ENCODE assay signal across 8 cellular contexts in genomic region chr13:73754727-73755292, GRCh38.
DNase-seq lines count a peak whose midpoint lies in the region; ATAC-seq, FAIRE-seq and TF ChIP-seq lines count a peak whose summit lies in the region.

No MANE protein-coding gene starts in this region.

- no peaks in the 10 kb centered on the region for H3K9me1 ChIP-seq in K562 (ENCODE audit: control insufficient read depth, insufficient read depth, low read length)

- H3K4me1 ChIP-seq in K562 (replicated peaks in 1 of 2; ENCODE audit: control insufficient read depth in 2 of 2, insufficient read depth in 2 of 2, low read length in 2 of 2) (no peaks in the 10 kb centered on the region), suprapubic skin (no peaks in the 10 kb centered on the region)

- TF ChIP-seq POLR2A in K562 (conservative IDR thresholded peaks at IDR 0.05) (no peak), suprapubic skin (IDR thresholded peaks at IDR 0.05) (no peak)

- no peaks in the 10 kb centered on the region for H3K79me2 ChIP-seq in K562 (ENCODE audit: control insufficient read depth, insufficient read depth, low read length)

- FAIRE-seq in K562 (lab: Jason Lieb, UNC): peak; percentile 6

- no peak overlapping the region for H3K4me3 ChIP-seq in K562
- H3K4me3 ChIP-seq in suprapubic skin: no peak overlapping the region

- CTCF ChIA-PET in K562 (lab: Yijun Ruan, JAX; ENCODE audit: low intra/inter-chr PET ratio): interaction anchor here (0.5 to 1.2 kb wide), 2 partner anchors 13 to 1465 kb away, joined by 3 to 4 read pairs; no protein-coding TSS in a partner anchor

- ATAC-seq in GM19023 (IDR thresholded peaks at IDR 0.05; ENCODE audit: unreplicated experiment): peak; percentile 60
- peak; percentile 64 for ATAC-seq in HG03460 (IDR thresholded peaks at IDR 0.05; ENCODE audit: unreplicated experiment)
- peak; percentile 74 for ATAC-seq in K562

- H3K4me2 ChIP-seq in K562 (ENCODE audit: insufficient read depth, low read length): no peak overlapping the region

- no peaks in the 10 kb centered on the region for H3K27me3 ChIP-seq in K562 (ENCODE audit: control insufficient read depth in 2 of 2, insufficient read depth in 2 of 2, low read length in 2 of 2)
- H3K27me3 ChIP-seq in suprapubic skin: no peaks in the 10 kb centered on the region

- no peaks in the 10 kb centered on the region for H3K36me3 ChIP-seq in K562 (ENCODE audit: control insufficient read depth, insufficient read depth, low read length)
- H3K36me3 ChIP-seq in suprapubic skin: no peaks in the 10 kb centered on the region

- intact Hi-C loops in K562 (cut with micrococcal nuclease): loop anchor here (1.0 kb wide), 2 partner anchors 1464 to 1503 kb away; no protein-coding TSS in a partner anchor

- H2AFZ ChIP-seq in K562 (ENCODE audit: low read depth, low read length): no peak overlapping the region

- BruUV-seq in K562 (replicated peaks; lab: Mats Ljungman, UMichigan): no TSS peak

- no peak overlapping the region for H3K27ac ChIP-seq in K562 (ENCODE audit: extremely low read depth, low read depth, low read length)
- no peak overlapping the region for H3K27ac ChIP-seq in suprapubic skin

- no peaks in the 10 kb centered on the region for H3K9me3 ChIP-seq in K562 (replicated peaks; ENCODE audit: control insufficient read depth, insufficient read depth, low read depth, low read length)
- H3K9me3 ChIP-seq in suprapubic skin: no peaks in the 10 kb centered on the region

- TF ChIP-seq EP300 in K562 (IDR thresholded peaks at IDR 0.05; ENCODE audit: low read length) (no peak), suprapubic skin (IDR thresholded peaks at IDR 0.05) (no peak)

- peak; percentile 39 to 64 for TF ChIP-seq RAD21 in K562 (CRISPR knock-in tag; conservative IDR thresholded peaks at IDR 0.05 in 1 of 2, IDR thresholded peaks at IDR 0.05 in 1 of 2)

- peak; percentile 22 for DNase-seq in DMS114 treated with DMSO at 0.1 percent for 48 hours (lab: John Stamatoyannopoulos, UW; ENCODE audit: unreplicated experiment)
- DNase-seq in NCI-H69 (lab: John Stamatoyannopoulos, UW): peak; percentile 68
- DNase-seq in K562 (ENCODE audit: extremely low read depth in 1 of 4, low spot score in 3 of 4): peak; percentile 12 to 29 (median 13)
- DNase-seq in iris pigment epithelial cell (ENCODE audit: low read depth): peak; percentile 68
- no peak for DNase-seq in suprapubic skin (ENCODE audit: low spot score in 2 of 2)
- DNase-seq in NCI-H446 treated with DMSO at 0.1 percent for 48 hours (lab: John Stamatoyannopoulos, UW): no peak

- no peaks in the 10 kb centered on the region for H4K20me1 ChIP-seq in K562 (replicated peaks; ENCODE audit: control insufficient read depth, insufficient read depth, low read length)

- no peak overlapping the region for H3K9ac ChIP-seq in K562 (ENCODE audit: insufficient read depth in 1 of 2, low read depth in 2 of 2, low read length in 2 of 2)

- 0% methylated on average over 3 of the region's 3 CpGs for WGBS in K562 (ENCODE audit: insufficient coverage, low coverage, missing lambda C conversion rate)
- 59% methylated on average over 3 of the region's 3 CpGs for WGBS in suprapubic skin

- in situ Hi-C loops in K562 (cut with MboI): loop anchor here (25.0 kb wide), 1 partner anchor 1482 kb away; no protein-coding TSS in a partner anchor

- TF ChIP-seq CTCF in K562 (IDR thresholded peaks at IDR 0.05 in 2 of 3, conservative IDR thresholded peaks at IDR 0.05 in 1 of 3; ENCODE audit: insufficient read depth in 2 of 3, low read depth in 1 of 3, low read length in 3 of 3) (peak; percentile 21 to 56 (median 54); a peak in 5 of 6 replicates), suprapubic skin (IDR thresholded peaks at IDR 0.05) (peak; percentile 32 to 51)

- POLR2A ChIA-PET in K562 (lab: Yijun Ruan, JAX): no interaction called here

TF ChIP-seq in K562, 482 proteins besides CTCF, POLR2A, EP300 and RAD21:
- TF ChIP-seq GABPB1 (CRISPR knock-in tag; IDR thresholded peaks at IDR 0.05) (no peak), BRD9 (IDR thresholded peaks at IDR 0.05; ENCODE audit: low read depth, partially characterized antibody) (no peak), NFRKB (IDR thresholded peaks at IDR 0.05; ENCODE audit: low read depth) (no peak), CBX2 (IDR thresholded peaks at IDR 0.05; ENCODE audit: insufficient read depth, low read length, poor library complexity, severe bottlenecking) (no peak), HDAC6 (IDR thresholded peaks at IDR 0.05; ENCODE audit: low read depth, low read length) (no peak), GTF2A2 (tag; IDR thresholded peaks at IDR 0.05) (no peak), SMC3 (conservative IDR thresholded peaks at IDR 0.05; ENCODE audit: insufficient read depth, low read depth, low read length) (0 out of 2 replicates have a peak, but pooled peaks have one; percentile 17), HMG20A (CRISPR knock-in tag; conservative IDR thresholded peaks at IDR 0.05) (no peak), ATF3 (IDR thresholded peaks at IDR 0.05) (no peak), ATF3 (CRISPR knock-in tag; conservative IDR thresholded peaks at IDR 0.05) (no peak)

Comparison
In these comparisons a context has a peak if more than half of its experiments do, and no peak if none do; other contexts are left out.
1. DNase-seq: peak in DMS114 treated with DMSO at 0.1 percent for 48 hours (single experiment), NCI-H69 (single experiment), K562 (4 of 4) and iris pigment epithelial cell (single experiment); none in suprapubic skin (0 of 2) and NCI-H446 treated with DMSO at 0.1 percent for 48 hours (single experiment).
2. Peak in every context shown above with its lines, with median percentiles within 50 percentile points of each other: ATAC-seq.